16 cellular contexts compared by ENCODE assay signal in genomic region chr2:73091696-73092095, GRCh38. TPM values are rescaled to one million over a fixed set of nuclear protein-coding genes. Genes with fewer than 3 reads are reported as not detected.
A peak's percentile ranks its signal among the peaks of the same experiment; 100 is the strongest.
DNase-seq lines count a peak whose midpoint lies in the region; ATAC-seq and TF ChIP-seq lines count a peak whose summit lies in the region.
"Had no signal": no experiment of that assay in that cellular context is flagged by ENCODE, and none has a peak within 500 bp of the region (broad histone marks: within the 10 kb centered on the region; RNA-seq: fewer than 3 reads in every experiment).

No MANE protein-coding gene starts in this region.

- no peaks in the 10 kb centered on the region for H3K9me2 ChIP-seq in Loucy (replicated peaks; ENCODE audit: low read depth, low read length)

- no peak overlapping the region for H3K4me3 Mint-ChIP-seq in Caco-2 (ENCODE audit: unreplicated experiment)
- no peak overlapping the region for H3K4me3 Mint-ChIP-seq in activated CD4-positive, alpha-beta memory T cell treated with anti-CD3 and anti-CD28 coated beads for 36 hours
- H3K4me3 Mint-ChIP-seq: activated CD8-positive, alpha-beta memory T cell treated with anti-CD3 and anti-CD28 coated beads, Interleukin-2, amount 10 ng/mL, durations not matched to agents 7 days and 5 days; activated naive CD4-positive, alpha-beta T cell treated with anti-CD3 and anti-CD28 coated beads for 36 hours; activated T-cell treated with anti-CD3 and anti-CD28 coated beads, Interleukin-2, amount 50 U/mL, for 72 hours; dendritic cell treated with granulocyte-macrophage colony-stimulating factor and Interleukin-4, amounts not matched to agents 40 ng/mL and 50 ng/mL, for 4 days had no signal

- TF ChIP-seq CTCF in Caco-2 (IDR thresholded peaks at IDR 0.05; ENCODE audit: insufficient read depth in 1 of 2, low read depth in 1 of 2, low read length in 1 of 2, severe bottlenecking in 1 of 2, unreplicated experiment in 1 of 2) = no peak
- TF ChIP-seq CTCF in Loucy (conservative IDR thresholded peaks at IDR 0.05; ENCODE audit: low read length) = no peak
- TF ChIP-seq CTCF in osteoblast (IDR thresholded peaks at IDR 0.05; ENCODE audit: extremely low read depth, low read depth, low read length) = no peak
- no peak for TF ChIP-seq CTCF in foreskin fibroblast (IDR thresholded peaks at IDR 0.05; ENCODE audit: low read depth, low read length)

- H3K79me2 ChIP-seq in Loucy (ENCODE audit: insufficient read depth, low read length) (no peaks in the 10 kb centered on the region), osteoblast (ENCODE audit: insufficient read depth, low read length) (peaks cover 97% of the 10 kb centered on the region)

- CTCF ChIA-PET in Caco-2 (lab: Charles Lee) = interaction anchor here (1.5 kb wide), 1 partner anchor 86 kb away, joined by 3 read pairs; no protein-coding TSS in a partner anchor
- CTCF ChIA-PET in activated CD4-positive, alpha-beta memory T cell treated with anti-CD3 and anti-CD28 coated beads for 36 hours (lab: Charles Lee) = interaction anchor here (1.6 to 1.8 kb wide), 2 partner anchors 65 to 86 kb away, joined by 7 read pairs; no protein-coding TSS in a partner anchor

- no peaks in the 10 kb centered on the region for H3K9me3 Mint-ChIP-seq in Caco-2 (ENCODE audit: unreplicated experiment)
- no peaks in the 10 kb centered on the region for H3K9me3 Mint-ChIP-seq in activated CD4-positive, alpha-beta memory T cell treated with anti-CD3 and anti-CD28 coated beads for 36 hours
- H3K9me3 Mint-ChIP-seq: activated naive CD4-positive, alpha-beta T cell treated with anti-CD3 and anti-CD28 coated beads for 36 hours; activated T-cell treated with anti-CD3 and anti-CD28 coated beads, Interleukin-2, amount 50 U/mL, for 72 hours; dendritic cell treated with granulocyte-macrophage colony-stimulating factor and Interleukin-4, amounts not matched to agents 40 ng/mL and 50 ng/mL, for 4 days had no signal

- peak overlapping the region; percentile 23 for H3K27ac ChIP-seq in osteoblast (ENCODE audit: low read depth, low read length)
- H3K27ac ChIP-seq: Peyer's patch had no signal

- no peak for ATAC-seq in GM18517 (IDR thresholded peaks at IDR 0.05; ENCODE audit: unreplicated experiment)
- ATAC-seq: activated CD8-positive, alpha-beta memory T cell treated with anti-CD3 and anti-CD28 coated beads, Interleukin-2, amount 10 ng/mL, durations not matched to agents 7 days and 5 days; activated T-cell treated with anti-CD3 and anti-CD28 coated beads, Interleukin-2, amount 50 U/mL, for 72 hours had no signal

- no peaks in the 10 kb centered on the region for H3F3A ChIP-seq in Loucy (ENCODE audit: low read depth)

- no peaks in the 10 kb centered on the region for H3K27me3 Mint-ChIP-seq in Caco-2 (ENCODE audit: insufficient read depth, unreplicated experiment)
- H3K27me3 Mint-ChIP-seq in activated CD4-positive, alpha-beta memory T cell treated with anti-CD3 and anti-CD28 coated beads for 36 hours = no peaks in the 10 kb centered on the region
- H3K27me3 Mint-ChIP-seq: activated CD8-positive, alpha-beta memory T cell treated with anti-CD3 and anti-CD28 coated beads, Interleukin-2, amount 10 ng/mL, durations not matched to agents 7 days and 5 days had no signal

- no peaks in the 10 kb centered on the region for H3K36me3 ChIP-seq in Caco-2 (ENCODE audit: control insufficient read depth, insufficient read depth, low read length)
- H3K36me3 ChIP-seq in Loucy (ENCODE audit: insufficient read depth, low read length) = peaks cover 15% of the 10 kb centered on the region; the same call in 1 of the 2 replicates
- H3K36me3 ChIP-seq in osteoblast (ENCODE audit: insufficient read depth, low read length) = peaks cover 20% of the 10 kb centered on the region

- no TSS peak for BruUV-seq in Caco-2 (replicated peaks; lab: Mats Ljungman, UMichigan)

- peak overlapping the region; percentile 32 for H3K9ac ChIP-seq in Loucy (ENCODE audit: low read depth, low read length, poor library complexity, severe bottlenecking)

- POLR2A ChIA-PET in Caco-2 (lab: Charles Lee) = no interaction called here
- POLR2A ChIA-PET in activated CD4-positive, alpha-beta memory T cell treated with anti-CD3 and anti-CD28 coated beads for 36 hours (lab: Charles Lee) = no interaction called here

- H3K27ac Mint-ChIP-seq in Caco-2 (ENCODE audit: unreplicated experiment) = peak overlapping the region; percentile 43
- H3K27ac Mint-ChIP-seq in activated CD4-positive, alpha-beta memory T cell treated with anti-CD3 and anti-CD28 coated beads for 36 hours = no peak overlapping the region
- H3K27ac Mint-ChIP-seq: activated CD8-positive, alpha-beta memory T cell treated with anti-CD3 and anti-CD28 coated beads, Interleukin-2, amount 10 ng/mL, durations not matched to agents 7 days and 5 days; activated naive CD4-positive, alpha-beta T cell treated with anti-CD3 and anti-CD28 coated beads for 36 hours; activated T-cell treated with anti-CD3 and anti-CD28 coated beads, Interleukin-2, amount 50 U/mL, for 72 hours; dendritic cell treated with granulocyte-macrophage colony-stimulating factor and Interleukin-4, amounts not matched to agents 40 ng/mL and 50 ng/mL, for 4 days had no signal

- H3K4me3 ChIP-seq in Caco-2 (ENCODE audit: low read depth, low read length) (no peak overlapping the region), Loucy (ENCODE audit: low read length, poor library complexity, severe bottlenecking) (no peak overlapping the region), osteoblast (ENCODE audit: insufficient read depth, low read length) (no peak overlapping the region), foreskin fibroblast (ENCODE audit: low read depth in 1 of 2, low read length in 2 of 2) (no peak overlapping the region)
- H3K4me3 ChIP-seq: lung, Peyer's patch had no signal

- intact Hi-C loops in Caco-2 (cut with micrococcal nuclease; ENCODE audit: unreplicated experiment) = no loop called here
- intact Hi-C loops in activated CD4-positive, alpha-beta memory T cell treated with anti-CD3 and anti-CD28 coated beads for 36 hours (cut with micrococcal nuclease) = no loop called here

- H3K27me3 ChIP-seq in Caco-2 (replicated peaks; ENCODE audit: control insufficient read depth, insufficient read depth, low read length) (no peaks in the 10 kb centered on the region), Loucy (ENCODE audit: insufficient read depth, low read length, poor library complexity, severe bottlenecking) (no peaks in the 10 kb centered on the region), osteoblast (ENCODE audit: insufficient read depth, low read length) (no peaks in the 10 kb centered on the region)
- H3K27me3 ChIP-seq: Peyer's patch had no signal

- H3K4me2 ChIP-seq in Loucy (ENCODE audit: low read depth, low read length, poor library complexity, severe bottlenecking) = no peak overlapping the region
- H3K4me2 ChIP-seq in osteoblast (ENCODE audit: insufficient read depth, low read length) = no peak overlapping the region

- H3K4me1 ChIP-seq in Caco-2 (peaks cover 40% of the 10 kb centered on the region), Loucy (ENCODE audit: insufficient read depth, low read length, poor library complexity, severe bottlenecking) (peaks cover 10% of the 10 kb centered on the region), osteoblast (ENCODE audit: insufficient read depth, low read length) (peaks cover 13% of the 10 kb centered on the region)
- H3K4me1 ChIP-seq: Peyer's patch had no signal

- H3K4me1 Mint-ChIP-seq in Caco-2 (ENCODE audit: low read depth, unreplicated experiment) = peaks cover 13% of the 10 kb centered on the region
- H3K4me1 Mint-ChIP-seq in activated CD4-positive, alpha-beta memory T cell treated with anti-CD3 and anti-CD28 coated beads for 36 hours (ENCODE audit: low read depth) = peaks cover 2% of the 10 kb centered on the region
- H3K4me1 Mint-ChIP-seq: activated CD8-positive, alpha-beta memory T cell treated with anti-CD3 and anti-CD28 coated beads, Interleukin-2, amount 10 ng/mL, durations not matched to agents 7 days and 5 days had no signal

- H4K20me1 ChIP-seq in Loucy (ENCODE audit: insufficient read depth, low read length, poor library complexity, severe bottlenecking) (no peaks in the 10 kb centered on the region), osteoblast (ENCODE audit: insufficient read depth, low read length) (peaks cover 73% of the 10 kb centered on the region)

- peaks cover 5% of the 10 kb centered on the region for H3K36me3 Mint-ChIP-seq in Caco-2 (ENCODE audit: insufficient read depth, unreplicated experiment)
- H3K36me3 Mint-ChIP-seq in activated CD4-positive, alpha-beta memory T cell treated with anti-CD3 and anti-CD28 coated beads for 36 hours = no peaks in the 10 kb centered on the region
- H3K36me3 Mint-ChIP-seq: activated CD8-positive, alpha-beta memory T cell treated with anti-CD3 and anti-CD28 coated beads, Interleukin-2, amount 10 ng/mL, durations not matched to agents 7 days and 5 days had no signal

- no peak for DNase-seq in Caco-2
- DNase-seq in cerebellum (ENCODE audit: low spot score) = peak; percentile 63
- DNase-seq in osteoblast (ENCODE audit: insufficient read length, low spot score, missing footprints) = no peak
- DNase-seq in foreskin fibroblast = no peak
- no peak for DNase-seq in activated CD4-positive, alpha-beta memory T cell treated with anti-CD3 and anti-CD28 coated beads for 36 hours
- DNase-seq: activated CD4-positive, alpha-beta T cell treated with anti-CD3 and anti-CD28 coated beads for 48 hours; activated CD8-positive, alpha-beta memory T cell treated with anti-CD3 and anti-CD28 coated beads, Interleukin-2, amount 10 ng/mL, durations not matched to agents 7 days and 5 days; activated naive CD4-positive, alpha-beta T cell treated with anti-CD3 and anti-CD28 coated beads for 36 hours; activated T-cell treated with anti-CD3 and anti-CD28 coated beads, Interleukin-2, amount 50 U/mL, for 72 hours; NCI-H1105 treated with DMSO at 0.1 percent for 48 hours; NCI-H2081 treated with DMSO at 0.1 percent for 48 hours; Peyer's patch had no signal

- no peak overlapping the region for H2AFZ ChIP-seq in Loucy (ENCODE audit: low read length)
- no peak overlapping the region for H2AFZ ChIP-seq in osteoblast (ENCODE audit: low read length)

- H3K9me3 ChIP-seq in Caco-2 = no peaks in the 10 kb centered on the region
- no peaks in the 10 kb centered on the region for H3K9me3 ChIP-seq in Loucy (ENCODE audit: insufficient read depth, low read depth, low read length)
- no peaks in the 10 kb centered on the region for H3K9me3 ChIP-seq in osteoblast (ENCODE audit: low read depth, low read length)
- H3K9me3 ChIP-seq: Peyer's patch had no signal

RNA-seq across cellular contexts. Expression of gene SFXN5, which starts 20.2 kb away (rescaled TPM):
- total RNA-seq in Caco-2 (2022) = 26.8 and 31.3 TPM in 2 replicates
- total RNA-seq in cerebellum = 23.7 TPM
- total RNA-seq in osteoblast = 13.8 and 17.0 TPM in 2 replicates
- 1 to 10 TPM; 4.5 to 7.6 TPM for total RNA-seq in activated CD4-positive, alpha-beta memory T cell treated with anti-CD3 and anti-CD28 coated beads for 36 hours

RNA-seq across cellular contexts. Expression of gene RAB11FIP5, which starts 21.1 kb away (rescaled TPM):
- total RNA-seq in Caco-2 (2022) (17.3 and 17.4 TPM in 2 replicates), cerebellum (6.9 TPM), osteoblast (53.9 and 59.0 TPM in 2 replicates)
- 10 to 100 TPM; 11.1 to 11.2 TPM for total RNA-seq in activated CD4-positive, alpha-beta memory T cell treated with anti-CD3 and anti-CD28 coated beads for 36 hours
